In genomic region chr1:220386494-220387195, GRCh38 we compare ENCODE assay signal across 23 cellular contexts.
"Had no signal": no experiment of that assay in that cellular context is flagged by ENCODE, and none has a peak within 500 bp of the region (broad histone marks: within the 10 kb centered on the region; RNA-seq: fewer than 3 reads in every experiment).

No MANE protein-coding gene starts in this region.

- DNase-seq: colonic mucosa; effector CD8-positive, alpha-beta T cell; endodermal cell; foreskin melanocyte; hypothalamus; immature natural killer cell; islet precursor cell; mesenchymal stem cell; mucosa of descending colon; naive B cell; right lobe of liver; stimulated activated CD4-positive, alpha-beta T cell treated with anti-CD3 and anti-CD28 coated beads, Interleukin-12 subunit alpha, Interleukin-12 subunit beta, amount 100 ng/mL, for 4 hours; stimulated activated CD4-positive, alpha-beta T cell treated with anti-CD3 and anti-CD28 coated beads, Interleukin-1b, Interleukin-23, amount 100 ng/mL, for 48 hours; stimulated activated CD4-positive, alpha-beta T cell treated with anti-CD3 and anti-CD28 coated beads, Interleukin-4, amount 100 ng/mL, for 24 hours; stimulated activated naive CD4-positive, alpha-beta T cell treated with Interleukin-2 at 50 U/mL for 16 hours; stomach; thyroid gland had no signal

- H3K27me3 ChIP-seq: colonic mucosa, esophagus muscularis mucosa, right lobe of liver, stomach, thyroid gland had no signal

- H2AFZ ChIP-seq: parathyroid adenoma had no signal

- H3K9ac ChIP-seq: parathyroid adenoma had no signal

- H3K27ac ChIP-seq: colonic mucosa, esophagus muscularis mucosa, parathyroid adenoma, right lobe of liver, stomach, thyroid gland had no signal

- H3K4me3 ChIP-seq: colonic mucosa, esophagus muscularis mucosa, lung, mucosa of descending colon, right lobe of liver, smooth muscle cell, stomach, thyroid gland had no signal

- H3K4me2 ChIP-seq: smooth muscle cell had no signal

- ATAC-seq: mucosa of descending colon; natural killer cell treated with Interleukin-12 subunit alpha and Interleukin-12 subunit beta and Interleukin-15 and Interleukin-18, amount 100 ng/mL, for 72 hours; right lobe of liver; stimulated activated effector memory CD8-positive, alpha-beta T cell treated with anti-CD3 and anti-CD28 coated beads, Interleukin-12 subunit alpha, Interleukin-12 subunit beta, amount 100 ng/mL, for 72 hours had no signal

- H3K4me1 ChIP-seq: colonic mucosa, esophagus muscularis mucosa, parathyroid adenoma, right lobe of liver had no signal

- H3K79me2 ChIP-seq: parathyroid adenoma had no signal

- H3K36me3 ChIP-seq: colonic mucosa, esophagus muscularis mucosa, right lobe of liver, stomach, thyroid gland had no signal

- H3K9me3 ChIP-seq: colonic mucosa, mucosa of descending colon, right lobe of liver, thyroid gland had no signal
